Comparison of ENCODE assay signal across 1 cellular context in genomic region chr1:3323021-3323790, GRCh38.
A peak's percentile ranks its signal among the peaks of the same experiment; 100 is the strongest.
TF ChIP-seq lines count a peak whose summit lies in the region.

No MANE protein-coding gene starts in this region.

TF ChIP-seq in HepG2, 621 proteins besides CTCF, POLR2A, EP300 and RAD21 (continued from another document and continues in another):
- peak; percentile 9; the same call in 1 of the 2 replicates for TF ChIP-seq SKIL (CRISPR knock-in tag; IDR thresholded peaks at IDR 0.05; ENCODE audit: borderline replicate concordance)
- no peak for TF ChIP-seq ZNF75D (CRISPR knock-in tag; IDR thresholded peaks at IDR 0.05; ENCODE audit: borderline replicate concordance)
- TF ChIP-seq SOX6 (IDR thresholded peaks at IDR 0.05): no peak
- no peak for TF ChIP-seq SOX6 (CRISPR knock-in tag; IDR thresholded peaks at IDR 0.05)
- TF ChIP-seq SMAD9 (CRISPR knock-in tag; IDR thresholded peaks at IDR 0.05): no peak
- TF ChIP-seq GATAD1 (CRISPR knock-in tag; IDR thresholded peaks at IDR 0.05): no peak
- TF ChIP-seq MAZ (IDR thresholded peaks at IDR 0.05; ENCODE audit: borderline replicate concordance, low read depth, low read length): no peak
- no peak for TF ChIP-seq MAZ (CRISPR knock-in tag; IDR thresholded peaks at IDR 0.05; ENCODE audit: low read depth)
- no peak for TF ChIP-seq ZBTB2 (CRISPR knock-in tag; IDR thresholded peaks at IDR 0.05; ENCODE audit: low read depth)
- no peak for TF ChIP-seq ZNF639 (CRISPR knock-in tag; conservative IDR thresholded peaks at IDR 0.05)
- TF ChIP-seq CENPX (CRISPR knock-in tag; IDR thresholded peaks at IDR 0.05): no peak
- no peak for TF ChIP-seq ZNF530 (CRISPR knock-in tag; IDR thresholded peaks at IDR 0.05; ENCODE audit: low read depth)
- TF ChIP-seq ZSCAN22 (CRISPR knock-in tag; IDR thresholded peaks at IDR 0.05): no peak; the same call in 1 of the 2 replicates
- peak; percentile 45 for TF ChIP-seq FOXA3 (CRISPR knock-in tag; IDR thresholded peaks at IDR 0.05)
- TF ChIP-seq ZC3H4 (CRISPR knock-in tag; IDR thresholded peaks at IDR 0.05; ENCODE audit: borderline replicate concordance): no peak
- peak; percentile 78; the same call in 1 of the 2 replicates for TF ChIP-seq ZBTB34 (CRISPR knock-in tag; IDR thresholded peaks at IDR 0.05)
- no peak for TF ChIP-seq SRF (IDR thresholded peaks at IDR 0.05; ENCODE audit: low read depth, low read length)
- TF ChIP-seq NCOR1 (IDR thresholded peaks at IDR 0.05; ENCODE audit: borderline replicate concordance, low read length): no peak
- TF ChIP-seq SAFB2 (CRISPR knock-in tag; IDR thresholded peaks at IDR 0.05; ENCODE audit: borderline replicate concordance, low read depth): 0 out of 2 replicates have a peak, but pooled peaks have one; percentile 68
- TF ChIP-seq ZHX1 (CRISPR knock-in tag; IDR thresholded peaks at IDR 0.05; ENCODE audit: low read depth): peak; percentile 82
- no peak for TF ChIP-seq EZH2 (conservative IDR thresholded peaks at IDR 0.05; ENCODE audit: low read depth, low read length)
- TF ChIP-seq HNF1B (CRISPR knock-in tag; IDR thresholded peaks at IDR 0.05): peak; percentile 68
- TF ChIP-seq EED (CRISPR knock-in tag; IDR thresholded peaks at IDR 0.05): no peak
- TF ChIP-seq NFIC (IDR thresholded peaks at IDR 0.05; ENCODE audit: low read length): no peak
- TF ChIP-seq ZFP36 (IDR thresholded peaks at IDR 0.05; ENCODE audit: borderline replicate concordance, low read depth, low read length, partially characterized antibody): no peak
- no peak for TF ChIP-seq KMT2B (CRISPR knock-in tag; IDR thresholded peaks at IDR 0.05)
- TF ChIP-seq TFDP1 (CRISPR knock-in tag; IDR thresholded peaks at IDR 0.05; ENCODE audit: borderline replicate concordance): peak; percentile 88
- TF ChIP-seq AGO1 (IDR thresholded peaks at IDR 0.05; ENCODE audit: low read depth, low read length, poor library complexity, severe bottlenecking): no peak
- TF ChIP-seq PRDM4 (CRISPR knock-in tag; IDR thresholded peaks at IDR 0.05; ENCODE audit: borderline replicate concordance): no peak
- TF ChIP-seq RBM39 (IDR thresholded peaks at IDR 0.05; ENCODE audit: low read depth, low read length, poor library complexity, severe bottlenecking): no peak
- peak; percentile 95 for TF ChIP-seq ZNF354B (CRISPR knock-in tag; IDR thresholded peaks at IDR 0.05)
- TF ChIP-seq DPF2 (CRISPR knock-in tag; IDR thresholded peaks at IDR 0.05; ENCODE audit: borderline replicate concordance, low read depth): peak; percentile 56; the same call in 1 of the 2 replicates
- TF ChIP-seq FOXM1 (CRISPR knock-in tag; IDR thresholded peaks at IDR 0.05): no peak
- TF ChIP-seq TBX3 (IDR thresholded peaks at IDR 0.05; ENCODE audit: borderline replicate concordance): no peak
- TF ChIP-seq ZNF605 (CRISPR knock-in tag; IDR thresholded peaks at IDR 0.05): peak; percentile 59; the same call in 1 of the 2 replicates
- no peak for TF ChIP-seq GMEB2 (CRISPR knock-in tag; IDR thresholded peaks at IDR 0.05; ENCODE audit: low read depth)
- no peak for TF ChIP-seq ZNF224 (CRISPR knock-in tag; IDR thresholded peaks at IDR 0.05)
- TF ChIP-seq GZF1 (CRISPR knock-in tag; IDR thresholded peaks at IDR 0.05): no peak
- 0 out of 2 replicates have a peak, but pooled peaks have one; percentile 42 for TF ChIP-seq THAP7 (CRISPR knock-in tag; IDR thresholded peaks at IDR 0.05)
- no peak for TF ChIP-seq MZF1 (CRISPR knock-in tag; IDR thresholded peaks at IDR 0.05; ENCODE audit: borderline replicate concordance)
- no peak for TF ChIP-seq ATF3 (CRISPR knock-in tag; IDR thresholded peaks at IDR 0.05)
- TF ChIP-seq FOSL2 (CRISPR knock-in tag; IDR thresholded peaks at IDR 0.05): peak; percentile 26; the same call in 1 of the 2 replicates
- TF ChIP-seq ZFP41 (CRISPR knock-in tag; IDR thresholded peaks at IDR 0.05; ENCODE audit: borderline replicate concordance): peak; percentile 46; the same call in 1 of the 2 replicates
- peak; percentile 46; the same call in 1 of the 2 replicates for TF ChIP-seq MXD4 (CRISPR knock-in tag; IDR thresholded peaks at IDR 0.05)
- TF ChIP-seq ZNF510 (CRISPR knock-in tag; IDR thresholded peaks at IDR 0.05; ENCODE audit: low read depth): 0 out of 2 replicates have a peak, but pooled peaks have one; percentile 32
- no peak for TF ChIP-seq SCMH1 (CRISPR knock-in tag; IDR thresholded peaks at IDR 0.05; ENCODE audit: borderline replicate concordance)
- no peak for TF ChIP-seq ZNF460 (CRISPR knock-in tag; IDR thresholded peaks at IDR 0.05; ENCODE audit: borderline replicate concordance)
- TF ChIP-seq RARA (CRISPR knock-in tag; IDR thresholded peaks at IDR 0.05): peak; percentile 41; the same call in 1 of the 2 replicates
